In the genomic region with DNA sequence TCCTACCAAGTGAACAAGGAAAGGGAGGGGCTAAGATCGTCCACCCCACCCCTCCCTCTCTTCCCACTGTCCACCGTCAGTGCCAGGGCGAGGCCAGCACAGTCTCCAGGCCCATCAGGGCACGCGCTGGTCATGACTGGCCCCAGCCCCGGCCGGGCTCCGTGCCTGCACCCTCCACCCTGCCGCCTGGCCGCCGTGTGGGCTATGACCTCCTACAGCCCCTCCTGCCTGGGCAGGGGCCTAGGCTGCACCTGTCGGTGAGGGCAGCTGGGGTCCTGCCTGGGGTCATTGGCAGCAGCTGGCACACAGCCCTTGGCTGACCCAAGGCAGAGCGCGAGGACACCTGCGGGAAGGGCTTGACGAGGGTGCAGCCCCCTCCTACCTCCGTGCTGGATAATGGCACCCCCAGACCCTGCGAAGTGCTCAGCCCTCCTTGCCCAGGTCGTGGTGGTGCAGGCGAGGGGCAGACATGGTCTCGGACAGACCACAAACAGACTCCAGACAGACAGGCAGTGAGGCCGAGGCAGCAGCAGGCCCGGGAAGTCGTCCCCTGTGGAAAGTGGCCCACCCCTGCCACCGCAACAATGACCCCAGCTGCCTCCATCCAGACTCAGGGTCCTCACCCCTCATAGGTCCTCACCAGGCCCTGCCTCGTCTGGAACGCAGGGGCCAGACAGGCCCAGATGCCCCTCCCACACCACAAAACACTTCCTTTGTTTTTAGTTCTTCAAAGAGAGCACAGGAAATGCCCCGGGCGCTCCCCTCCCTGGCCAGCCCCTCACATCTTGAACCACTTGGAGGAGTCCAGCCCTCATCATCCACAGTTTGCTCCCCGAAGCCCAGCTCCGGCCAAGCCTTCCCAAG, we compare ENCODE assay signal across 1 cellular context.
TF ChIP-seq lines count a peak whose summit lies in the region.

No MANE protein-coding gene starts in this region.

TF ChIP-seq in HepG2, 621 proteins besides CTCF, POLR2A, EP300 and RAD21 (continued from another document):
- TF ChIP-seq CREBL2 (CRISPR knock-in tag; IDR thresholded peaks at IDR 0.05; ENCODE audit: borderline replicate concordance) = no peak
- no peak for TF ChIP-seq ZNF576 (CRISPR knock-in tag; IDR thresholded peaks at IDR 0.05)
- no peak for TF ChIP-seq ZZZ3 (CRISPR knock-in tag; IDR thresholded peaks at IDR 0.05; ENCODE audit: borderline replicate concordance)
- no peak for TF ChIP-seq ZNF30 (CRISPR knock-in tag; IDR thresholded peaks at IDR 0.05)
- no peak for TF ChIP-seq CAMTA2 (CRISPR knock-in tag; IDR thresholded peaks at IDR 0.05; ENCODE audit: borderline replicate concordance)
